24 cellular contexts compared by ENCODE assay signal in genomic region chr7:70777251-70777650, GRCh38.
A peak's percentile ranks its signal among the peaks of the same experiment; 100 is the strongest.
DNase-seq lines count a peak whose midpoint lies in the region; ATAC-seq, FAIRE-seq and TF ChIP-seq lines count a peak whose summit lies in the region.
"Had no signal": no experiment of that assay in that cellular context is flagged by ENCODE, and none has a peak within 500 bp of the region (broad histone marks: within the 10 kb centered on the region; RNA-seq: fewer than 3 reads in every experiment).

No MANE protein-coding gene starts in this region.

- H3K27me3 Mint-ChIP-seq in activated T-cell treated with anti-CD3 and anti-CD28 coated beads, Interleukin-2, amount 50 U/mL, for 72 hours (ENCODE audit: low read depth): peaks cover 13% of the 10 kb centered on the region
- no peaks in the 10 kb centered on the region for H3K27me3 Mint-ChIP-seq in activated T-cell treated with anti-CD3 and anti-CD28 coated beads, Interleukin-2, amount 50 U/mL, for 4 hours (ENCODE audit: low read depth)
- H3K27me3 Mint-ChIP-seq in activated CD4-positive, alpha-beta memory T cell treated with anti-CD3 and anti-CD28 coated beads for 36 hours: no peaks in the 10 kb centered on the region

- H3K4me3 ChIP-seq in dorsolateral prefrontal cortex: peak overlapping the region in 9 of 59 donors; percentile 2 to 34 (median 21)
- H3K4me3 ChIP-seq: ascending aorta, SK-N-MC had no signal

- peaks cover 35% of the 10 kb centered on the region for H3K4me1 Mint-ChIP-seq in activated T-cell treated with anti-CD3 and anti-CD28 coated beads, Interleukin-2, amount 50 U/mL, for 72 hours (ENCODE audit: low read depth)
- H3K4me1 Mint-ChIP-seq in activated T-cell treated with anti-CD3 and anti-CD28 coated beads, Interleukin-2, amount 50 U/mL, for 4 hours (ENCODE audit: low read depth): peaks cover 24% of the 10 kb centered on the region
- peaks cover 48% of the 10 kb centered on the region for H3K4me1 Mint-ChIP-seq in activated CD4-positive, alpha-beta memory T cell treated with anti-CD3 and anti-CD28 coated beads for 36 hours (ENCODE audit: low read depth)
- H3K4me1 Mint-ChIP-seq: activated naive CD4-positive, alpha-beta T cell treated with anti-CD3 and anti-CD28 coated beads, Interleukin-2, amount 50 U/mL, for 24 hours had no signal

- peak overlapping the region; percentile 38 to 59 for H3K4me3 Mint-ChIP-seq in activated T-cell treated with anti-CD3 and anti-CD28 coated beads, Interleukin-2, amount 50 U/mL, for 72 hours
- no peak overlapping the region for H3K4me3 Mint-ChIP-seq in activated T-cell treated with anti-CD3 and anti-CD28 coated beads, Interleukin-2, amount 50 U/mL, for 4 hours
- no peak overlapping the region for H3K4me3 Mint-ChIP-seq in activated CD4-positive, alpha-beta memory T cell treated with anti-CD3 and anti-CD28 coated beads for 36 hours
- H3K4me3 Mint-ChIP-seq: activated naive CD4-positive, alpha-beta T cell treated with anti-CD3 and anti-CD28 coated beads, Interleukin-2, amount 50 U/mL, for 24 hours had no signal

- peaks cover 0 to 1% of the 10 kb centered on the region in 2 donors for H3K36me3 Mint-ChIP-seq in activated T-cell treated with anti-CD3 and anti-CD28 coated beads, Interleukin-2, amount 50 U/mL, for 72 hours (ENCODE audit: insufficient read depth in 2 of 2)
- no peaks in the 10 kb centered on the region for H3K36me3 Mint-ChIP-seq in activated T-cell treated with anti-CD3 and anti-CD28 coated beads, Interleukin-2, amount 50 U/mL, for 4 hours (ENCODE audit: insufficient read depth)
- H3K36me3 Mint-ChIP-seq in activated CD4-positive, alpha-beta memory T cell treated with anti-CD3 and anti-CD28 coated beads for 36 hours: no peaks in the 10 kb centered on the region
- H3K36me3 Mint-ChIP-seq: activated naive CD4-positive, alpha-beta T cell treated with anti-CD3 and anti-CD28 coated beads, Interleukin-2, amount 50 U/mL, for 24 hours had no signal

- TF ChIP-seq POLR2A in H54 (IDR thresholded peaks at IDR 0.05; ENCODE audit: low read depth, low read length): no peak

- no peak for DNase-seq in activated T-cell treated with anti-CD3 and anti-CD28 coated beads, Interleukin-2, amount 50 U/mL, for 72 hours
- DNase-seq in activated T-cell treated with anti-CD3 and anti-CD28 coated beads, Interleukin-2, amount 50 U/mL, for 4 hours: no peak
- no peak for DNase-seq in activated CD4-positive, alpha-beta memory T cell treated with anti-CD3 and anti-CD28 coated beads for 36 hours
- DNase-seq in dorsolateral prefrontal cortex (no peak), NCI-H128 (lab: John Stamatoyannopoulos, UW; ENCODE audit: unreplicated experiment) (no peak), H54 (ENCODE audit: insufficient read length, low spot score) (no peak), left ventricle myocardium superior (no peak)
- DNase-seq: activated CD8-positive, alpha-beta memory T cell treated with anti-CD3 and anti-CD28 coated beads for 24 hours; Calu3; effector CD8-positive, alpha-beta T cell; foreskin keratinocyte; H7; NCI-H1105; NCI-H2029; NCI-H345; NCI-H82; T-helper 9 cell; WERI-Rb-1 had no signal

- no peak for TF ChIP-seq CTCF in dorsolateral prefrontal cortex (IDR thresholded peaks at IDR 0.05 in 54 of 56, conservative IDR thresholded peaks at IDR 0.05 in 2 of 56; ENCODE audit: low read depth in 1 of 56, partially characterized antibody in 56 of 56)

- intact Hi-C loops in activated CD4-positive, alpha-beta memory T cell treated with anti-CD3 and anti-CD28 coated beads for 36 hours (cut with micrococcal nuclease): loop anchor here (2.0 to 5.0 kb wide), 2 partner anchors 60 to 128 kb away; no protein-coding TSS in a partner anchor
- intact Hi-C loops in dorsolateral prefrontal cortex (cut with DNase I): no loop called here
- intact Hi-C loops in left ventricle myocardium superior (cut with micrococcal nuclease): no loop called here

- H3K27ac Mint-ChIP-seq in activated T-cell treated with anti-CD3 and anti-CD28 coated beads, Interleukin-2, amount 50 U/mL, for 72 hours: peak overlapping the region; percentile 18
- peak overlapping the region; percentile 80 for H3K27ac Mint-ChIP-seq in activated CD4-positive, alpha-beta memory T cell treated with anti-CD3 and anti-CD28 coated beads for 36 hours
- H3K27ac Mint-ChIP-seq: activated naive CD4-positive, alpha-beta T cell treated with anti-CD3 and anti-CD28 coated beads, Interleukin-2, amount 50 U/mL, for 24 hours had no signal

- H3K27me3 ChIP-seq in dorsolateral prefrontal cortex: no peaks in the 10 kb centered on the region
- H3K27me3 ChIP-seq: ascending aorta, foreskin keratinocyte had no signal

- H3K9me3 Mint-ChIP-seq in activated T-cell treated with anti-CD3 and anti-CD28 coated beads, Interleukin-2, amount 50 U/mL, for 72 hours: no peaks in the 10 kb centered on the region
- H3K9me3 Mint-ChIP-seq in activated T-cell treated with anti-CD3 and anti-CD28 coated beads, Interleukin-2, amount 50 U/mL, for 4 hours: no peaks in the 10 kb centered on the region
- no peaks in the 10 kb centered on the region for H3K9me3 Mint-ChIP-seq in activated CD4-positive, alpha-beta memory T cell treated with anti-CD3 and anti-CD28 coated beads for 36 hours
- H3K9me3 Mint-ChIP-seq: activated naive CD4-positive, alpha-beta T cell treated with anti-CD3 and anti-CD28 coated beads, Interleukin-2, amount 50 U/mL, for 24 hours had no signal

- POLR2A ChIA-PET in activated CD4-positive, alpha-beta memory T cell treated with anti-CD3 and anti-CD28 coated beads for 36 hours (lab: Charles Lee): interaction anchor here (0.7 to 2.2 kb wide), 3 partner anchors 8 to 83 kb away, joined by 3 to 17 read pairs (median 3); no protein-coding TSS in a partner anchor

- CTCF ChIA-PET in activated CD4-positive, alpha-beta memory T cell treated with anti-CD3 and anti-CD28 coated beads for 36 hours (lab: Charles Lee): interaction anchor here (0.6 to 2.4 kb wide), 4 partner anchors 11 to 80 kb away, joined by 3 to 12 read pairs (median 5); no protein-coding TSS in a partner anchor

- no peak for ATAC-seq in activated T-cell treated with anti-CD3 and anti-CD28 coated beads, Interleukin-2, amount 50 U/mL, for 72 hours (replicated peaks in 1 of 2)
- no peak for ATAC-seq in activated T-cell treated with anti-CD3 and anti-CD28 coated beads, Interleukin-2, amount 50 U/mL, for 4 hours
- ATAC-seq in left ventricle myocardium superior: no peak
- ATAC-seq: foreskin keratinocyte, left lobe of liver had no signal

- FAIRE-seq in H54 (lab: Jason Lieb, UNC): no peak

- H3K27ac ChIP-seq in dorsolateral prefrontal cortex: peak overlapping the region in 47 of 59 donors; percentile 14 to 87 (median 63)
- H3K27ac ChIP-seq in temporal lobe (ENCODE audit: low read depth, low read length): peak overlapping the region; percentile 57
- H3K27ac ChIP-seq: ascending aorta, foreskin keratinocyte, HL-60, SK-N-MC, WERI-Rb-1 had no signal

Comparison
In these comparisons a context has a peak if more than half of its experiments do, and no peak if none do; other contexts are left out.
1. H3K4me3 Mint-ChIP-seq: peak in activated T-cell treated with anti-CD3 and anti-CD28 coated beads, Interleukin-2, amount 50 U/mL, for 72 hours (2 of 2); none in activated T-cell treated with anti-CD3 and anti-CD28 coated beads, Interleukin-2, amount 50 U/mL, for 4 hours (single experiment) and activated CD4-positive, alpha-beta memory T cell treated with anti-CD3 and anti-CD28 coated beads for 36 hours (single experiment).